7 cellular contexts compared by ENCODE assay signal in the genomic region with DNA sequence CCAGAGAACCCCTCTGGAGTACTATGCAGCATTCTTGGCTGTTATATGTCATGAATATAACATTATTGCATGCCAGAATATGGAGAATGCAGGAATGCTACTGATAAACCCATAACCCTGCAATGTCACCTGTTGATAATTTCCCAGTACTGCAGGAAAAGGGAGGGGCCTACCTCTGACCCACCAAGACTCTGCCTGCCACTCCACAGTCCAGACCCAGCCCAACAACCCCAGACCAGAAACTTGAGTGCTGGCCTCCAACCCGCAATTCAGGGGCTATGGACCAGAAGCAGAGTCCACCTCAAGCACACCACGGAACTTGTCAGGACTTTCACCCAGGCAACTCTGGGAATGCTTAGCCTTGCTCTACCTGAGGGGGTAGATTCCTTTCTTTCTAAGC.
"Had no signal": no experiment of that assay in that cellular context is flagged by ENCODE, and none has a peak within 500 bp of the region (broad histone marks: within the 10 kb centered on the region; RNA-seq: fewer than 3 reads in every experiment).

No MANE protein-coding gene starts in this region.

- FAIRE-seq: HepG2, HTR-8/SVneo had no signal

- H3K27ac ChIP-seq: HL-60, KMS-11 had no signal

- DNase-seq: IMR-90, KBM-7, KG1 had no signal

- H3K9ac ChIP-seq: KMS-11 had no signal

- H3K4me2 ChIP-seq: KMS-11 had no signal

- ATAC-seq: HepG2 had no signal
